1 cellular context compared by ENCODE assay signal in the genomic region with DNA sequence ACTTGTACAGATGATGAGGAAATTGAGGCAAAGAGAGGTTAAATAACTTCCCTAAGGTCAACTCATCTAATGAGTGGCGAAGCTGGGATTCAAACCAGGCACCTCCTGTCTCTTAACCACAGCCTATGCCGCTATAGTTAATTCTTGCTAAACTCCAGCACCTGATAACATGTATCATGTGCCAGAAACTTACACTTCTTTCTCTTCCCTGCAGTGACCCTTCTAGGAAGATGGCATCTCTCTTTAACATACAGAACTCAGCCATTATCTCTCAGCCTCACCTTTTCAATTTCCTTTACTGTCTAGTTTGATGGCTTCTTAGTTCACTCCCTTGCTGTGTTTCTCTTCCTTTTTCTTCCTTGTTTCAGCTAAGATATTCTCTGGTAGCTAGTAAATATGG.
TF ChIP-seq lines count a peak whose summit lies in the region.

No MANE protein-coding gene starts in this region.

TF ChIP-seq in K562, 482 proteins besides CTCF, POLR2A, EP300 and RAD21 (continues in another document):
- TF ChIP-seq SMARCA4 (IDR thresholded peaks at IDR 0.05) = peak; percentile 78
- no peak for TF ChIP-seq NEUROD1 (IDR thresholded peaks at IDR 0.05; ENCODE audit: borderline replicate concordance, low read depth, low read length, partially characterized antibody)
- TF ChIP-seq IFI16 (CRISPR knock-in tag; IDR thresholded peaks at IDR 0.05) = no peak
- no peak for TF ChIP-seq OTX1 (CRISPR knock-in tag; IDR thresholded peaks at IDR 0.05)
- no peak for TF ChIP-seq MEF2A (IDR thresholded peaks at IDR 0.05; ENCODE audit: control insufficient read depth, low read depth, low read length)
- no peak for TF ChIP-seq SNIP1 (IDR thresholded peaks at IDR 0.05; ENCODE audit: low read depth)
- no peak for TF ChIP-seq ZNF165 (CRISPR knock-in tag; IDR thresholded peaks at IDR 0.05; ENCODE audit: borderline replicate concordance)
- TF ChIP-seq KLF10 (CRISPR knock-in tag; IDR thresholded peaks at IDR 0.05) = no peak
- TF ChIP-seq HEY1 (CRISPR knock-in tag; IDR thresholded peaks at IDR 0.05; ENCODE audit: borderline replicate concordance) = no peak
- no peak for TF ChIP-seq SMAD2 (IDR thresholded peaks at IDR 0.05; ENCODE audit: low read depth, low read length)
- TF ChIP-seq, protein P1, sequence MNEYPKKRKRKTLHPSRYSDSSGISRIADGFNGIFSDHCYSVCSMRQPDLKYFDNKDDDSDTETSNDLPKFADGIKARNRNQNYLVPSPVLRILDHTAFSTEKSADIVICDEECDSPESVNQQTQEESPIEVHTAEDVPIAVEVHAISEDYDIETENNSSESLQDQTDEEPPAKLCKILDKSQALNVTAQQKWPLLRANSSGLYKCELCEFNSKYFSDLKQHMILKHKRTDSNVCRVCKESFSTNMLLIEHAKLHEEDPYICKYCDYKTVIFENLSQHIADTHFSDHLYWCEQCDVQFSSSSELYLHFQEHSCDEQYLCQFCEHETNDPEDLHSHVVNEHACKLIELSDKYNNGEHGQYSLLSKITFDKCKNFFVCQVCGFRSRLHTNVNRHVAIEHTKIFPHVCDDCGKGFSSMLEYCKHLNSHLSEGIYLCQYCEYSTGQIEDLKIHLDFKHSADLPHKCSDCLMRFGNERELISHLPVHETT (CRISPR knock-in tag; conservative IDR thresholded peaks at IDR 0.05 in 1 of 2, IDR thresholded peaks at IDR 0.05 in 1 of 2) = no peak
- no peak for TF ChIP-seq NFIX (CRISPR knock-in tag; IDR thresholded peaks at IDR 0.05; ENCODE audit: low read depth)
- no peak for TF ChIP-seq ZNF778 (CRISPR knock-in tag; IDR thresholded peaks at IDR 0.05)
- TF ChIP-seq SMARCA5 (IDR thresholded peaks at IDR 0.05) = no peak
- TF ChIP-seq BACH1 (tag; IDR thresholded peaks at IDR 0.05) = no peak
- no peak for TF ChIP-seq FOXJ2 (tag; IDR thresholded peaks at IDR 0.05)
- no peak for TF ChIP-seq RBM14 (IDR thresholded peaks at IDR 0.05; ENCODE audit: borderline replicate concordance, insufficient read depth, low read depth, low read length)
- no peak for TF ChIP-seq TARDBP (IDR thresholded peaks at IDR 0.05)
- no peak for TF ChIP-seq PCBP1 (IDR thresholded peaks at IDR 0.05; ENCODE audit: low read depth, low read length, poor library complexity, severe bottlenecking)
- TF ChIP-seq, protein P2, sequence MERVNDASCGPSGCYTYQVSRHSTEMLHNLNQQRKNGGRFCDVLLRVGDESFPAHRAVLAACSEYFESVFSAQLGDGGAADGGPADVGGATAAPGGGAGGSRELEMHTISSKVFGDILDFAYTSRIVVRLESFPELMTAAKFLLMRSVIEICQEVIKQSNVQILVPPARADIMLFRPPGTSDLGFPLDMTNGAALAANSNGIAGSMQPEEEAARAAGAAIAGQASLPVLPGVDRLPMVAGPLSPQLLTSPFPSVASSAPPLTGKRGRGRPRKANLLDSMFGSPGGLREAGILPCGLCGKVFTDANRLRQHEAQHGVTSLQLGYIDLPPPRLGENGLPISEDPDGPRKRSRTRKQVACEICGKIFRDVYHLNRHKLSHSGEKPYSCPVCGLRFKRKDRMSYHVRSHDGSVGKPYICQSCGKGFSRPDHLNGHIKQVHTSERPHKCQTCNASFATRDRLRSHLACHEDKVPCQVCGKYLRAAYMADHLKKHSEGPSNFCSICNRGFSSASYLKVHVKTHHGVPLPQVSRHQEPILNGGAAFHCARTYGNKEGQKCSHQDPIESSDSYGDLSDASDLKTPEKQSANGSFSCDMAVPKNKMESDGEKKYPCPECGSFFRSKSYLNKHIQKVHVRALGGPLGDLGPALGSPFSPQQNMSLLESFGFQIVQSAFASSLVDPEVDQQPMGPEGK (CRISPR knock-in tag; IDR thresholded peaks at IDR 0.05; ENCODE audit: borderline replicate concordance) = no peak
- TF ChIP-seq EP400 (IDR thresholded peaks at IDR 0.05) = no peak
- TF ChIP-seq RB1 (IDR thresholded peaks at IDR 0.05; ENCODE audit: low read depth) = no peak
- TF ChIP-seq, protein P3, sequence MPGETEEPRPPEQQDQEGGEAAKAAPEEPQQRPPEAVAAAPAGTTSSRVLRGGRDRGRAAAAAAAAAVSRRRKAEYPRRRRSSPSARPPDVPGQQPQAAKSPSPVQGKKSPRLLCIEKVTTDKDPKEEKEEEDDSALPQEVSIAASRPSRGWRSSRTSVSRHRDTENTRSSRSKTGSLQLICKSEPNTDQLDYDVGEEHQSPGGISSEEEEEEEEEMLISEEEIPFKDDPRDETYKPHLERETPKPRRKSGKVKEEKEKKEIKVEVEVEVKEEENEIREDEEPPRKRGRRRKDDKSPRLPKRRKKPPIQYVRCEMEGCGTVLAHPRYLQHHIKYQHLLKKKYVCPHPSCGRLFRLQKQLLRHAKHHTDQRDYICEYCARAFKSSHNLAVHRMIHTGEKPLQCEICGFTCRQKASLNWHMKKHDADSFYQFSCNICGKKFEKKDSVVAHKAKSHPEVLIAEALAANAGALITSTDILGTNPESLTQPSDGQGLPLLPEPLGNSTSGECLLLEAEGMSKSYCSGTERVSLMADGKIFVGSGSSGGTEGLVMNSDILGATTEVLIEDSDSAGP (CRISPR knock-in tag; IDR thresholded peaks at IDR 0.05) = no peak
- TF ChIP-seq, protein P4, sequence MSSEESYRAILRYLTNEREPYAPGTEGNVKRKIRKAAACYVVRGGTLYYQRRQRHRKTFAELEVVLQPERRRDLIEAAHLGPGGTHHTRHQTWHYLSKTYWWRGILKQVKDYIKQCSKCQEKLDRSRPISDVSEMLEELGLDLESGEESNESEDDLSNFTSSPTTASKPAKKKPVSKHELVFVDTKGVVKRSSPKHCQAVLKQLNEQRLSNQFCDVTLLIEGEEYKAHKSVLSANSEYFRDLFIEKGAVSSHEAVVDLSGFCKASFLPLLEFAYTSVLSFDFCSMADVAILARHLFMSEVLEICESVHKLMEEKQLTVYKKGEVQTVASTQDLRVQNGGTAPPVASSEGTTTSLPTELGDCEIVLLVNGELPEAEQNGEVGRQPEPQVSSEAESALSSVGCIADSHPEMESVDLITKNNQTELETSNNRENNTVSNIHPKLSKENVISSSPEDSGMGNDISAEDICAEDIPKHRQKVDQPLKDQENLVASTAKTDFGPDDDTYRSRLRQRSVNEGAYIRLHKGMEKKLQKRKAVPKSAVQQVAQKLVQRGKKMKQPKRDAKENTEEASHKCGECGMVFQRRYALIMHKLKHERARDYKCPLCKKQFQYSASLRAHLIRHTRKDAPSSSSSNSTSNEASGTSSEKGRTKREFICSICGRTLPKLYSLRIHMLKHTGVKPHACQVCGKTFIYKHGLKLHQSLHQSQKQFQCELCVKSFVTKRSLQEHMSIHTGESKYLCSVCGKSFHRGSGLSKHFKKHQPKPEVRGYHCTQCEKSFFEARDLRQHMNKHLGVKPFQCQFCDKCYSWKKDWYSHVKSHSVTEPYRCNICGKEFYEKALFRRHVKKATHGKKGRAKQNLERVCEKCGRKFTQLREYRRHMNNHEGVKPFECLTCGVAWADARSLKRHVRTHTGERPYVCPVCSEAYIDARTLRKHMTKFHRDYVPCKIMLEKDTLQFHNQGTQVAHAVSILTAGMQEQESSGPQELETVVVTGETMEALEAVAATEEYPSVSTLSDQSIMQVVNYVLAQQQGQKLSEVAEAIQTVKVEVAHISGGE (CRISPR knock-in tag; IDR thresholded peaks at IDR 0.05) = no peak
- peak; percentile 61; the same call in 1 of the 2 replicates for TF ChIP-seq MTA2 (IDR thresholded peaks at IDR 0.05; ENCODE audit: low read depth)
- TF ChIP-seq, protein P5, sequence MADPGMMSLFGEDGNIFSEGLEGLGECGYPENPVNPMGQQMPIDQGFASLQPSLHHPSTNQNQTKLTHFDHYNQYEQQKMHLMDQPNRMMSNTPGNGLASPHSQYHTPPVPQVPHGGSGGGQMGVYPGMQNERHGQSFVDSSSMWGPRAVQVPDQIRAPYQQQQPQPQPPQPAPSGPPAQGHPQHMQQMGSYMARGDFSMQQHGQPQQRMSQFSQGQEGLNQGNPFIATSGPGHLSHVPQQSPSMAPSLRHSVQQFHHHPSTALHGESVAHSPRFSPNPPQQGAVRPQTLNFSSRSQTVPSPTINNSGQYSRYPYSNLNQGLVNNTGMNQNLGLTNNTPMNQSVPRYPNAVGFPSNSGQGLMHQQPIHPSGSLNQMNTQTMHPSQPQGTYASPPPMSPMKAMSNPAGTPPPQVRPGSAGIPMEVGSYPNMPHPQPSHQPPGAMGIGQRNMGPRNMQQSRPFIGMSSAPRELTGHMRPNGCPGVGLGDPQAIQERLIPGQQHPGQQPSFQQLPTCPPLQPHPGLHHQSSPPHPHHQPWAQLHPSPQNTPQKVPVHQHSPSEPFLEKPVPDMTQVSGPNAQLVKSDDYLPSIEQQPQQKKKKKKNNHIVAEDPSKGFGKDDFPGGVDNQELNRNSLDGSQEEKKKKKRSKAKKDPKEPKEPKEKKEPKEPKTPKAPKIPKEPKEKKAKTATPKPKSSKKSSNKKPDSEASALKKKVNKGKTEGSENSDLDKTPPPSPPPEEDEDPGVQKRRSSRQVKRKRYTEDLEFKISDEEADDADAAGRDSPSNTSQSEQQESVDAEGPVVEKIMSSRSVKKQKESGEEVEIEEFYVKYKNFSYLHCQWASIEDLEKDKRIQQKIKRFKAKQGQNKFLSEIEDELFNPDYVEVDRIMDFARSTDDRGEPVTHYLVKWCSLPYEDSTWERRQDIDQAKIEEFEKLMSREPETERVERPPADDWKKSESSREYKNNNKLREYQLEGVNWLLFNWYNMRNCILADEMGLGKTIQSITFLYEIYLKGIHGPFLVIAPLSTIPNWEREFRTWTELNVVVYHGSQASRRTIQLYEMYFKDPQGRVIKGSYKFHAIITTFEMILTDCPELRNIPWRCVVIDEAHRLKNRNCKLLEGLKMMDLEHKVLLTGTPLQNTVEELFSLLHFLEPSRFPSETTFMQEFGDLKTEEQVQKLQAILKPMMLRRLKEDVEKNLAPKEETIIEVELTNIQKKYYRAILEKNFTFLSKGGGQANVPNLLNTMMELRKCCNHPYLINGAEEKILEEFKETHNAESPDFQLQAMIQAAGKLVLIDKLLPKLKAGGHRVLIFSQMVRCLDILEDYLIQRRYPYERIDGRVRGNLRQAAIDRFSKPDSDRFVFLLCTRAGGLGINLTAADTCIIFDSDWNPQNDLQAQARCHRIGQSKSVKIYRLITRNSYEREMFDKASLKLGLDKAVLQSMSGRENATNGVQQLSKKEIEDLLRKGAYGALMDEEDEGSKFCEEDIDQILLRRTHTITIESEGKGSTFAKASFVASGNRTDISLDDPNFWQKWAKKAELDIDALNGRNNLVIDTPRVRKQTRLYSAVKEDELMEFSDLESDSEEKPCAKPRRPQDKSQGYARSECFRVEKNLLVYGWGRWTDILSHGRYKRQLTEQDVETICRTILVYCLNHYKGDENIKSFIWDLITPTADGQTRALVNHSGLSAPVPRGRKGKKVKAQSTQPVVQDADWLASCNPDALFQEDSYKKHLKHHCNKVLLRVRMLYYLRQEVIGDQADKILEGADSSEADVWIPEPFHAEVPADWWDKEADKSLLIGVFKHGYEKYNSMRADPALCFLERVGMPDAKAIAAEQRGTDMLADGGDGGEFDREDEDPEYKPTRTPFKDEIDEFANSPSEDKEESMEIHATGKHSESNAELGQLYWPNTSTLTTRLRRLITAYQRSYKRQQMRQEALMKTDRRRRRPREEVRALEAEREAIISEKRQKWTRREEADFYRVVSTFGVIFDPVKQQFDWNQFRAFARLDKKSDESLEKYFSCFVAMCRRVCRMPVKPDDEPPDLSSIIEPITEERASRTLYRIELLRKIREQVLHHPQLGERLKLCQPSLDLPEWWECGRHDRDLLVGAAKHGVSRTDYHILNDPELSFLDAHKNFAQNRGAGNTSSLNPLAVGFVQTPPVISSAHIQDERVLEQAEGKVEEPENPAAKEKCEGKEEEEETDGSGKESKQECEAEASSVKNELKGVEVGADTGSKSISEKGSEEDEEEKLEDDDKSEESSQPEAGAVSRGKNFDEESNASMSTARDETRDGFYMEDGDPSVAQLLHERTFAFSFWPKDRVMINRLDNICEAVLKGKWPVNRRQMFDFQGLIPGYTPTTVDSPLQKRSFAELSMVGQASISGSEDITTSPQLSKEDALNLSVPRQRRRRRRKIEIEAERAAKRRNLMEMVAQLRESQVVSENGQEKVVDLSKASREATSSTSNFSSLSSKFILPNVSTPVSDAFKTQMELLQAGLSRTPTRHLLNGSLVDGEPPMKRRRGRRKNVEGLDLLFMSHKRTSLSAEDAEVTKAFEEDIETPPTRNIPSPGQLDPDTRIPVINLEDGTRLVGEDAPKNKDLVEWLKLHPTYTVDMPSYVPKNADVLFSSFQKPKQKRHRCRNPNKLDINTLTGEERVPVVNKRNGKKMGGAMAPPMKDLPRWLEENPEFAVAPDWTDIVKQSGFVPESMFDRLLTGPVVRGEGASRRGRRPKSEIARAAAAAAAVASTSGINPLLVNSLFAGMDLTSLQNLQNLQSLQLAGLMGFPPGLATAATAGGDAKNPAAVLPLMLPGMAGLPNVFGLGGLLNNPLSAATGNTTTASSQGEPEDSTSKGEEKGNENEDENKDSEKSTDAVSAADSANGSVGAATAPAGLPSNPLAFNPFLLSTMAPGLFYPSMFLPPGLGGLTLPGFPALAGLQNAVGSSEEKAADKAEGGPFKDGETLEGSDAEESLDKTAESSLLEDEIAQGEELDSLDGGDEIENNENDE (IDR thresholded peaks at IDR 0.05; ENCODE audit: low read depth, low read length) = no peak
- no peak for TF ChIP-seq ZNF175 (CRISPR knock-in tag; IDR thresholded peaks at IDR 0.05; ENCODE audit: low read depth)
- no peak for TF ChIP-seq MCM7 (IDR thresholded peaks at IDR 0.05)
- TF ChIP-seq, protein P6, sequence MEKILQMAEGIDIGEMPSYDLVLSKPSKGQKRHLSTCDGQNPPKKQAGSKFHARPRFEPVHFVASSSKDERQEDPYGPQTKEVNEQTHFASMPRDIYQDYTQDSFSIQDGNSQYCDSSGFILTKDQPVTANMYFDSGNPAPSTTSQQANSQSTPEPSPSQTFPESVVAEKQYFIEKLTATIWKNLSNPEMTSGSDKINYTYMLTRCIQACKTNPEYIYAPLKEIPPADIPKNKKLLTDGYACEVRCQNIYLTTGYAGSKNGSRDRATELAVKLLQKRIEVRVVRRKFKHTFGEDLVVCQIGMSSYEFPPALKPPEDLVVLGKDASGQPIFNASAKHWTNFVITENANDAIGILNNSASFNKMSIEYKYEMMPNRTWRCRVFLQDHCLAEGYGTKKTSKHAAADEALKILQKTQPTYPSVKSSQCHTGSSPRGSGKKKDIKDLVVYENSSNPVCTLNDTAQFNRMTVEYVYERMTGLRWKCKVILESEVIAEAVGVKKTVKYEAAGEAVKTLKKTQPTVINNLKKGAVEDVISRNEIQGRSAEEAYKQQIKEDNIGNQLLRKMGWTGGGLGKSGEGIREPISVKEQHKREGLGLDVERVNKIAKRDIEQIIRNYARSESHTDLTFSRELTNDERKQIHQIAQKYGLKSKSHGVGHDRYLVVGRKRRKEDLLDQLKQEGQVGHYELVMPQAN (IDR thresholded peaks at IDR 0.05; ENCODE audit: borderline replicate concordance) = no peak
